ENCODE assay signal across 37 cellular contexts in the genomic region with DNA sequence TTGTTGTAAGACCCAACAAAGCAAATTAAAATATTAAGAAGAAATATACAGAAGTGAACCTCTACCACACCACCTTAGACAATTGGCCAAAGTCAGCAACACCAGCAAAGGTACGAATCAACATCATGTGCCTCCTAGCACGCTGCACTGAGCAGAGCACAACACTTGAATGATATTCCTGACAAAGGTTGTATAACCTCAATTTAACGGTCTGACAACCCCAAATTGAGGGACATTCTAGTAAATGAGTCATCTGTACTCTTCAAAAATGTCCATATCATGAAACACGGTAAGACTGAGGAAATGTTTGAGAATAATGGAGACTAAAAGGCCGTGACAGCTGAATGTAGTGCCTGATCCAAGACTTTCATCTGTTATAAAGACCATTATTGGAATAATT. TPM values are rescaled to one million over a fixed set of nuclear protein-coding genes. Genes with fewer than 3 reads are reported as not detected.
DNase-seq lines count a peak whose midpoint lies in the region; ATAC-seq, FAIRE-seq and TF ChIP-seq lines count a peak whose summit lies in the region.
"Had no signal": no experiment of that assay in that cellular context is flagged by ENCODE, and none has a peak within 500 bp of the region (broad histone marks: within the 10 kb centered on the region; RNA-seq: fewer than 3 reads in every experiment).

No MANE protein-coding gene starts in this region.

- intact Hi-C loops in natural killer cell (cut with micrococcal nuclease) (no loop called here), right lobe of liver (cut with DNase I) (no loop called here), uterus (cut with DNase I; ENCODE audit: low total_unique reads) (no loop called here)

- peaks cover 13% of the 10 kb centered on the region for H3K36me3 Mint-ChIP-seq in natural killer cell treated with Interleukin-12 subunit alpha and Interleukin-12 subunit beta and Interleukin-15 and Interleukin-18, amount 100 ng/mL, for 72 hours
- no peaks in the 10 kb centered on the region for H3K36me3 Mint-ChIP-seq in natural killer cell

- WGBS in right lobe of liver (ENCODE audit: insufficient coverage, low coverage, low lambda C conversion rate, missing lambda C conversion rate): 76% methylated on average over 5 of the region's 5 CpGs

- peak overlapping the region; percentile 99 to 100 for H3K27ac Mint-ChIP-seq in natural killer cell treated with Interleukin-12 subunit alpha and Interleukin-12 subunit beta and Interleukin-15 and Interleukin-18, amount 100 ng/mL, for 72 hours
- no peak overlapping the region for H3K27ac Mint-ChIP-seq in natural killer cell
- H3K27ac Mint-ChIP-seq: endodermal cell; nephron progenitor cell; T-helper 1 cell treated with Interleukin-12 subunit alpha and Interleukin-12 subunit beta and Interleukin-4 antibody, amounts not matched to agents 30 μg/mL and 1 μg/mL, for 36 hours had no signal

- H3K4me3 ChIP-seq in right lobe of liver (no peak overlapping the region), uterus (no peak overlapping the region)
- H3K4me3 ChIP-seq: adrenal gland, body of pancreas, lower lobe of right lung, mucosa of descending colon, thyroid gland had no signal

- no peak overlapping the region for H3K4me3 Mint-ChIP-seq in natural killer cell treated with Interleukin-12 subunit alpha and Interleukin-12 subunit beta and Interleukin-15 and Interleukin-18, amount 100 ng/mL, for 72 hours
- H3K4me3 Mint-ChIP-seq in natural killer cell: no peak overlapping the region
- H3K4me3 Mint-ChIP-seq: activated T-helper 1 cell treated with anti-CD3 and anti-CD28 coated beads, Interleukin-12 subunit alpha, Interleukin-12 subunit beta, Interleukin-2, Interleukin-4 antibody, amounts not matched to agents 30 ng/mL and 10 ng/mL and 1 ng/mL, durations not matched to agents 14 hours and 24 hours and 36 hours; CD4-positive, alpha-beta T cell; endodermal cell; nephron progenitor cell; T-helper 1 cell treated with Interleukin-12 subunit alpha and Interleukin-12 subunit beta and Interleukin-4 antibody, amounts not matched to agents 30 μg/mL and 1 μg/mL, for 36 hours had no signal

- H3K9me3 ChIP-seq in right lobe of liver (no peaks in the 10 kb centered on the region), uterus (no peaks in the 10 kb centered on the region)
- H3K9me3 ChIP-seq: adrenal gland, body of pancreas, lower lobe of right lung, mucosa of descending colon, SK-N-SH, thyroid gland had no signal

- DNase-seq in natural killer cell treated with Interleukin-12 subunit alpha and Interleukin-12 subunit beta and Interleukin-15 and Interleukin-18, amount 100 ng/mL, for 72 hours (ENCODE audit: low spot score): no peak
- DNase-seq in natural killer cell: no peak
- peak; percentile 71 for DNase-seq in RCC 7860 (ENCODE audit: low spot score)
- DNase-seq in right lobe of liver: no peak
- DNase-seq in uterus: no peak
- DNase-seq in putamen (ENCODE audit: low spot score): no peak
- DNase-seq: activated CD4-positive, alpha-beta T cell treated with anti-CD3 and anti-CD28 coated beads, Interleukin-2, amount 50 U/mL, for 48 hours; activated naive CD4-positive, alpha-beta T cell treated with Interleukin-2 at 50 U/mL for 16 hours; adrenal gland; AML-193; body of pancreas; CD4-positive, alpha-beta T cell; dermis blood vessel endothelial cell; endodermal cell; islet precursor cell; lower lobe of right lung; mucosa of descending colon; NCI-H1092 treated with DMSO at 0.1 percent for 48 hours; NCI-H187; NCI-H2171 treated with DMSO at 0.1 percent for 48 hours; NCI-H510A; nephron progenitor cell; OCI-M1; retina; SK-N-SH; small intestine; stimulated activated naive CD4-positive, alpha-beta T cell treated with Interleukin-2 at 50 U/mL for 16 hours; thyroid gland had no signal

- TF ChIP-seq CTCF in natural killer cell (IDR thresholded peaks at IDR 0.05): no peak
- TF ChIP-seq CTCF in right lobe of liver (IDR thresholded peaks at IDR 0.05): no peak
- TF ChIP-seq CTCF in uterus (IDR thresholded peaks at IDR 0.05): no peak

- no peaks in the 10 kb centered on the region for H3K27me3 ChIP-seq in right lobe of liver
- H3K27me3 ChIP-seq in uterus: no peaks in the 10 kb centered on the region
- H3K27me3 ChIP-seq: adrenal gland, body of pancreas, thyroid gland had no signal

- H3K27ac ChIP-seq in right lobe of liver: peak overlapping the region in 2 of 3 donors; percentile 81 to 83
- H3K27ac ChIP-seq in uterus: peak overlapping the region; percentile 84 to 89

- peaks cover 3% of the 10 kb centered on the region for H3K9me3 Mint-ChIP-seq in natural killer cell treated with Interleukin-12 subunit alpha and Interleukin-12 subunit beta and Interleukin-15 and Interleukin-18, amount 100 ng/mL, for 72 hours
- H3K9me3 Mint-ChIP-seq in natural killer cell: no peaks in the 10 kb centered on the region

- peak; percentile 95 for FAIRE-seq in RCC 7860 (lab: Jason Lieb, UNC)
- FAIRE-seq: H54, small intestine had no signal

- ATAC-seq in natural killer cell treated with Interleukin-12 subunit alpha and Interleukin-12 subunit beta and Interleukin-15 and Interleukin-18, amount 100 ng/mL, for 72 hours: no peak
- ATAC-seq in natural killer cell (no peak), right lobe of liver (no peak), GM19467 (IDR thresholded peaks at IDR 0.05; ENCODE audit: unreplicated experiment) (no peak), HG03442 (IDR thresholded peaks at IDR 0.05; ENCODE audit: unreplicated experiment) (no peak)
- ATAC-seq: activated CD4-positive, CD25-positive, alpha-beta regulatory T cell treated with anti-CD3 and anti-CD28 coated beads, Interleukin-2, amount 50 U/mL, for 24 hours; body of pancreas; esophagus mucosa; lower lobe of right lung; mucosa of descending colon; Right ventricle myocardium inferior had no signal

- no peaks in the 10 kb centered on the region for H3K36me3 ChIP-seq in right lobe of liver
- no peaks in the 10 kb centered on the region for H3K36me3 ChIP-seq in uterus
- H3K36me3 ChIP-seq: adrenal gland, lower lobe of right lung, thyroid gland had no signal

- peaks cover 39 to 43% of the 10 kb centered on the region in 2 donors for H3K4me1 Mint-ChIP-seq in natural killer cell treated with Interleukin-12 subunit alpha and Interleukin-12 subunit beta and Interleukin-15 and Interleukin-18, amount 100 ng/mL, for 72 hours (ENCODE audit: low read depth in 2 of 2)
- H3K4me1 Mint-ChIP-seq in natural killer cell: peaks cover 20 to 21% of the 10 kb centered on the region in 2 donors

- H3K27me3 Mint-ChIP-seq in natural killer cell treated with Interleukin-12 subunit alpha and Interleukin-12 subunit beta and Interleukin-15 and Interleukin-18, amount 100 ng/mL, for 72 hours: no peaks in the 10 kb centered on the region
- H3K27me3 Mint-ChIP-seq in natural killer cell (ENCODE audit: low read depth in 2 of 2): no peaks in the 10 kb centered on the region
- H3K27me3 Mint-ChIP-seq: CD4-positive, alpha-beta T cell had no signal

- TF ChIP-seq POLR2A in right lobe of liver (IDR thresholded peaks at IDR 0.05) (no peak), uterus (IDR thresholded peaks at IDR 0.05) (no peak)

- H3K4me1 ChIP-seq in right lobe of liver (peaks cover 0 to 50% (median 27%) of the 10 kb centered on the region in 4 donors), uterus (no peaks in the 10 kb centered on the region)

RNA-seq across cellular contexts. Expression of a gene that starts 41.3 kb away (rescaled TPM):
- total RNA-seq in natural killer cell treated with Interleukin-12 subunit alpha and Interleukin-12 subunit beta and Interleukin-15 and Interleukin-18, amount 100 ng/mL, for 72 hours: 100 to 1,000 TPM; 111 to 321 TPM
- total RNA-seq in natural killer cell: 10 to 100 TPM in 2 of 3 donors, 1 to 10 TPM in 1; 9.5 to 27.7 (median 18.4) TPM
- total RNA-seq in right lobe of liver: 10 to 100 TPM; 12.9 to 57.6 (median 40.0) TPM
- 100 to 1,000 TPM in 1 of 4 donors, 10 to 100 TPM in 3; 26.9 to 163 (median 37.4) TPM for total RNA-seq in uterus
- total RNA-seq: A673 had no signal

Comparison
In these comparisons a context has a peak if more than half of its experiments do, and no peak if none do; other contexts are left out.
1. H3K27ac Mint-ChIP-seq: peak in natural killer cell treated with Interleukin-12 subunit alpha and Interleukin-12 subunit beta and Interleukin-15 and Interleukin-18, amount 100 ng/mL, for 72 hours (2 of 2); none in natural killer cell (0 of 2).